ENCODE assay signal across 26 cellular contexts in genomic region chr4:24604558-24605214, GRCh38. TPM values are rescaled to one million over a fixed set of nuclear protein-coding genes. Genes with fewer than 3 reads are reported as not detected.
DNase-seq lines count a peak whose midpoint lies in the region; ATAC-seq, FAIRE-seq and TF ChIP-seq lines count a peak whose summit lies in the region.
"Had no signal": no experiment of that assay in that cellular context is flagged by ENCODE, and none has a peak within 500 bp of the region (broad histone marks: within the 10 kb centered on the region; RNA-seq: fewer than 3 reads in every experiment).

No MANE protein-coding gene starts in this region.

- TF ChIP-seq POLR2A in HepG2 (IDR thresholded peaks at IDR 0.05; ENCODE audit: insufficient read depth in 1 of 2, low read depth in 2 of 2, low read length in 2 of 2) = no peak
- no peak for TF ChIP-seq POLR2A in right lobe of liver (IDR thresholded peaks at IDR 0.05)

- H3K4me1 Mint-ChIP-seq in HFFc6 (ENCODE audit: low read depth) = peaks cover 6% of the 10 kb centered on the region
- peaks cover 6% of the 10 kb centered on the region for H3K4me1 Mint-ChIP-seq in CD4-positive, alpha-beta T cell (ENCODE audit: low read depth)

- H3K27me3 ChIP-seq in HepG2 (ENCODE audit: control insufficient read depth in 1 of 2, insufficient read depth in 2 of 2, low read length in 2 of 2) (no peaks in the 10 kb centered on the region), right lobe of liver (no peaks in the 10 kb centered on the region), RWPE2 (ENCODE audit: insufficient read depth, poor library complexity, severe bottlenecking) (no peaks in the 10 kb centered on the region)
- no peaks in the 10 kb centered on the region for H3K27me3 ChIP-seq in CD4-positive, alpha-beta T cell (ENCODE audit: control insufficient read depth, insufficient read depth, low read length)
- H3K27me3 ChIP-seq: colonic mucosa, gastroesophageal sphincter, hepatocyte had no signal

- no peak overlapping the region for H3K4me2 ChIP-seq in HepG2 (ENCODE audit: low read depth, low read length)
- H3K4me2 ChIP-seq: hepatocyte had no signal

- H3K9me3 Mint-ChIP-seq in HFFc6 = no peaks in the 10 kb centered on the region; the same call in 1 of the 2 replicates
- no peaks in the 10 kb centered on the region for H3K9me3 Mint-ChIP-seq in CD4-positive, alpha-beta T cell
- H3K9me3 Mint-ChIP-seq: activated T-cell treated with anti-CD3 and anti-CD28 coated beads, Interleukin-2, amount 50 U/mL, for 4 hours; effector memory CD8-positive, alpha-beta T cell had no signal

- no peak overlapping the region for H3K9ac ChIP-seq in HepG2 (ENCODE audit: insufficient read depth, low read depth, low read length)

- POLR2A ChIA-PET in HepG2 (lab: Yijun Ruan, JAX) = no interaction called here
- POLR2A ChIA-PET in CD4-positive, alpha-beta T cell (lab: Charles Lee) = no interaction called here

- H3K27ac ChIP-seq in HepG2 (ENCODE audit: extremely low read length, insufficient read depth, low read length) (no peak overlapping the region), right lobe of liver (no peak overlapping the region), RWPE2 (ENCODE audit: poor library complexity, severe bottlenecking) (peak overlapping the region; percentile 41)
- no peak overlapping the region for H3K27ac ChIP-seq in CD4-positive, alpha-beta T cell (ENCODE audit: low read depth, low read length)
- H3K27ac ChIP-seq: C4-2B, colonic mucosa, gastroesophageal sphincter, hepatocyte, prostate gland had no signal

- H3K4me3 Mint-ChIP-seq in HFFc6 = no peak overlapping the region
- no peak overlapping the region for H3K4me3 Mint-ChIP-seq in CD4-positive, alpha-beta T cell
- H3K4me3 Mint-ChIP-seq: activated T-cell treated with anti-CD3 and anti-CD28 coated beads, Interleukin-2, amount 50 U/mL, for 4 hours; effector memory CD8-positive, alpha-beta T cell had no signal

- 35% methylated on average over 3 of the region's 4 CpGs for WGBS in HepG2 (ENCODE audit: low lambda C conversion rate)
- WGBS in right lobe of liver (ENCODE audit: insufficient coverage, low coverage, low lambda C conversion rate, missing lambda C conversion rate) = 62% methylated on average over 3 of the region's 4 CpGs

- H3K9me3 ChIP-seq in HepG2 (ENCODE audit: low read length) (no peaks in the 10 kb centered on the region), right lobe of liver (no peaks in the 10 kb centered on the region), RWPE2 (ENCODE audit: severe bottlenecking) (no peaks in the 10 kb centered on the region)
- H3K9me3 ChIP-seq in CD4-positive, alpha-beta T cell (ENCODE audit: control insufficient read depth, low read length) = no peaks in the 10 kb centered on the region
- H3K9me3 ChIP-seq: colonic mucosa, gastroesophageal sphincter, prostate gland had no signal

- CTCF ChIA-PET in HepG2 (lab: Yijun Ruan, JAX; ENCODE audit: low intra/inter-chr PET ratio, low total read pairs) = no interaction called here
- CTCF ChIA-PET in CD4-positive, alpha-beta T cell (lab: Charles Lee) = interaction anchor here (1.2 kb wide), 1 partner anchor 10 kb away, joined by 3 read pairs; no protein-coding TSS in a partner anchor

- H3K36me3 ChIP-seq in HepG2 (replicated peaks in 1 of 2; ENCODE audit: control insufficient read depth in 1 of 2, insufficient read depth in 2 of 2, low read length in 2 of 2) (no peaks in the 10 kb centered on the region; a peak in 1 of 5 replicates), right lobe of liver (no peaks in the 10 kb centered on the region), RWPE2 (ENCODE audit: low read depth) (no peaks in the 10 kb centered on the region)
- H3K36me3 ChIP-seq: colonic mucosa, gastroesophageal sphincter, prostate gland had no signal

- in situ Hi-C loops in HepG2 (cut with HindIII; ENCODE audit: extremely low pct_ligation_motif_present, low pct_unique_long_range_greater_than_20kb) = no loop called here

- H3K4me1 ChIP-seq in HepG2 (ENCODE audit: insufficient read depth, low read length) (no peaks in the 10 kb centered on the region), right lobe of liver (no peaks in the 10 kb centered on the region), RWPE2 (ENCODE audit: insufficient read depth, poor library complexity, severe bottlenecking) (peaks cover 10% of the 10 kb centered on the region)
- H3K4me1 ChIP-seq: colonic mucosa, gastroesophageal sphincter, prostate gland had no signal

- no peak for DNase-seq in HepG2 (ENCODE audit: low spot score)
- no peak for DNase-seq in right lobe of liver
- no peak for DNase-seq in RWPE2 (ENCODE audit: low spot score)
- peak; percentile 80 for DNase-seq in epithelial cell of esophagus (ENCODE audit: low read depth)
- DNase-seq in renal cortical epithelial cell (ENCODE audit: low read depth) = peak; percentile 55
- no peak for DNase-seq in T1000 (lab: John Stamatoyannopoulos, UW)
- DNase-seq in HFFc6 = no peak
- DNase-seq in CD4-positive, alpha-beta T cell = no peak
- DNase-seq: activated CD4-positive, alpha-beta T cell treated with anti-CD3 and anti-CD28 coated beads, Interleukin-2, amount 50 U/mL, for 1 hour; activated naive CD4-positive, alpha-beta T cell; activated T-cell treated with anti-CD3 and anti-CD28 coated beads, Interleukin-2, amount 50 U/mL, for 4 hours; colonic mucosa; effector memory CD8-positive, alpha-beta T cell; GOT3; NCI-H1105 treated with DMSO at 0.1 percent for 48 hours; NCI-H1930; NCI-H69; RPMI8226; stimulated activated CD4-positive, alpha-beta T cell treated with anti-CD3 and anti-CD28 coated beads, Interleukin-15, amount 100 ng/mL, for 24 hours; stimulated activated naive CD4-positive, alpha-beta T cell treated with Interleukin-2 at 50 U/mL for 16 hours had no signal

- H4K20me1 ChIP-seq in HepG2 (ENCODE audit: insufficient read depth, low read length) = no peaks in the 10 kb centered on the region

- TF ChIP-seq EP300 in HepG2 (IDR thresholded peaks at IDR 0.05; ENCODE audit: low read depth in 2 of 2, low read length in 2 of 2) (no peak), HepG2 (CRISPR knock-in tag; IDR thresholded peaks at IDR 0.05; ENCODE audit: borderline replicate concordance) (no peak)

- no peaks in the 10 kb centered on the region for H3K36me3 Mint-ChIP-seq in HFFc6 (ENCODE audit: low read depth)
- H3K36me3 Mint-ChIP-seq in CD4-positive, alpha-beta T cell (ENCODE audit: low read depth) = no peaks in the 10 kb centered on the region

- no peaks in the 10 kb centered on the region for H3K79me2 ChIP-seq in HepG2 (ENCODE audit: insufficient read depth, low read length)
- H3K79me2 ChIP-seq: hepatocyte had no signal

- intact Hi-C loops in HepG2 (cut with micrococcal nuclease; ENCODE audit: unreplicated experiment) (no loop called here), right lobe of liver (cut with DNase I) (no loop called here)
- intact Hi-C loops in CD4-positive, alpha-beta T cell (cut with DNase I, micrococcal nuclease) = no loop called here

- no peak for TF ChIP-seq CTCF in HepG2 (CRISPR knock-in tag; IDR thresholded peaks at IDR 0.05)
- no peak for TF ChIP-seq CTCF in right lobe of liver (IDR thresholded peaks at IDR 0.05)
- TF ChIP-seq CTCF in RWPE2 (IDR thresholded peaks at IDR 0.05; ENCODE audit: poor library complexity, severe bottlenecking) = no peak
- no peak for TF ChIP-seq CTCF in epithelial cell of esophagus (IDR thresholded peaks at IDR 0.05; ENCODE audit: insufficient read depth, low read depth, low read length, missing control alignments)
- TF ChIP-seq CTCF in HFFc6 (IDR thresholded peaks at IDR 0.05) = no peak
- TF ChIP-seq CTCF in CD4-positive, alpha-beta T cell (IDR thresholded peaks at IDR 0.05) = no peak

- H3K27me3 Mint-ChIP-seq in HFFc6 (ENCODE audit: insufficient read depth) = peaks cover 17% of the 10 kb centered on the region
- H3K27me3 Mint-ChIP-seq in CD4-positive, alpha-beta T cell = peaks cover 6% of the 10 kb centered on the region

- FAIRE-seq in HepG2 (lab: Jason Lieb, UNC) = no peak
- FAIRE-seq: D721Med had no signal

- no peak for TF ChIP-seq RAD21 in HepG2 (CRISPR knock-in tag; IDR thresholded peaks at IDR 0.05)

- no peak for ATAC-seq in HepG2
- ATAC-seq in right lobe of liver = no peak
- ATAC-seq in RWPE2 (ENCODE audit: low read depth) = peak; percentile 56; the same call in 2 of the 3 replicates
- ATAC-seq in CD4-positive, alpha-beta T cell (ENCODE audit: poor library complexity) = no peak
- ATAC-seq: activated T-cell treated with anti-CD3 and anti-CD28 coated beads, Interleukin-2, amount 50 U/mL, for 4 hours; effector memory CD8-positive, alpha-beta T cell; gastroesophageal sphincter; left lobe of liver had no signal

- no TSS peak for BruUV-seq in HepG2 (replicated peaks; lab: Mats Ljungman, UMichigan)

- H3K4me3 ChIP-seq in HepG2 (replicated peaks in 1 of 3; ENCODE audit: insufficient read depth in 1 of 3, low read depth in 2 of 3, low read length in 3 of 3) (no peak overlapping the region), right lobe of liver (no peak overlapping the region), RWPE2 (ENCODE audit: severe bottlenecking) (no peak overlapping the region), epithelial cell of esophagus (ENCODE audit: low read length) (no peak overlapping the region)
- H3K4me3 ChIP-seq: colonic mucosa, gastroesophageal sphincter, hepatocyte, prostate gland had no signal

- no peak overlapping the region for H3K27ac Mint-ChIP-seq in HFFc6
- H3K27ac Mint-ChIP-seq in CD4-positive, alpha-beta T cell = no peak overlapping the region
- H3K27ac Mint-ChIP-seq: effector memory CD8-positive, alpha-beta T cell had no signal

- no peak overlapping the region for H2AFZ ChIP-seq in HepG2 (ENCODE audit: low read length)
- H2AFZ ChIP-seq: hepatocyte had no signal

RNA-seq across cellular contexts. Expression of gene DHX15, which starts 20.3 kb away (rescaled TPM):
- total RNA-seq in HepG2 (2016; rRNA removed; fragmentation: Illumina TruSeq; extraction: Trizol) (165 and 198 TPM in 2 replicates), right lobe of liver (10 to 100 TPM; 26.4 to 56.3 (median 42.1) TPM), renal cortical epithelial cell (159 and 240 TPM in 2 replicates)
- total RNA-seq in HepG2 (2016; cell fraction: cytosol; rRNA removed; fragmentation: Illumina TruSeq; extraction: Trizol; ENCODE audit: low read depth) = 19.0 and 24.6 TPM in 2 replicates
- 159 and 207 TPM in 2 replicates for total RNA-seq in HepG2 (2016; cell fraction: insoluble cytoplasmic fraction; rRNA removed; fragmentation: Illumina TruSeq; extraction: Trizol)
- 50.2 and 58.7 TPM in 2 replicates for total RNA-seq in HepG2 (2016; cell fraction: membrane; rRNA removed; fragmentation: Illumina TruSeq; extraction: Trizol)
- total RNA-seq in HepG2 (2016; cell fraction: nucleus; rRNA removed; fragmentation: Illumina TruSeq; extraction: Trizol) = 250 and 254 TPM in 2 replicates
- 77.2 and 92.9 TPM in 2 replicates for polyA plus RNA-seq in HepG2 (2011; rRNA removed)
- polyA plus RNA-seq in HepG2 (2011; cell fraction: cytosol; rRNA removed) = 33.7 and 45.6 TPM in 2 replicates
- 115 and 138 TPM in 2 replicates for polyA plus RNA-seq in HepG2 (2011; cell fraction: nucleus; rRNA removed)
- 79.8 and 86.1 TPM in 2 replicates for polyA plus RNA-seq in HepG2 (2012)
- 9.6 and 13.3 TPM in 2 replicates for polyA plus RNA-seq in HepG2 (2016; cell fraction: cytosol; fragmentation: Illumina TruSeq; extraction: Trizol; ENCODE audit: low read depth)
- polyA plus RNA-seq in HepG2 (2016; cell fraction: insoluble cytoplasmic fraction; fragmentation: Illumina TruSeq; extraction: Trizol; ENCODE audit: low read depth) = 153 and 171 TPM in 2 replicates
- polyA plus RNA-seq in HepG2 (2016; cell fraction: membrane; fragmentation: Illumina TruSeq; extraction: Trizol; ENCODE audit: low read depth) = 31.8 and 34.9 TPM in 2 replicates
- 187 and 190 TPM in 2 replicates for polyA plus RNA-seq in HepG2 (2016; cell fraction: nucleus; fragmentation: Illumina TruSeq; extraction: Trizol; ENCODE audit: insufficient read depth, low read depth)
- polyA minus RNA-seq in HepG2 (2011; rRNA and poly(A)+ RNA removed; ENCODE audit: low replicate concordance) = 100 and 159 TPM in 2 replicates
- 55.3 and 55.4 TPM in 2 replicates for polyA minus RNA-seq in HepG2 (2011; cell fraction: cytosol; rRNA and poly(A)+ RNA removed)
- polyA minus RNA-seq in HepG2 (2011; cell fraction: nucleus; rRNA and poly(A)+ RNA removed) = 424 and 461 TPM in 2 replicates
- 100 to 1,000 TPM in 5 of 6 experiments, 10 to 100 TPM in 1; 98.9 to 117 (median 110) TPM for total RNA-seq in HFFc6 (2021; fragmentation: NEBNext Ultra II Directional; extraction: Animal tissue kit (Norgen Biotek cat#: 25700))
- 100 to 1,000 TPM; 208 to 209 TPM for total RNA-seq in CD4-positive, alpha-beta T cell

Comparison
In these comparisons a context has a peak if more than half of its experiments do, and no peak if none do; other contexts are left out.
1. DNase-seq: peak in epithelial cell of esophagus (single experiment) and renal cortical epithelial cell (single experiment); none in HepG2 (single experiment), right lobe of liver (0 of 3), RWPE2 (single experiment), T1000 (single experiment), HFFc6 (single experiment) and CD4-positive, alpha-beta T cell (0 of 10).